In genomic region chr9:119257592-119257991, GRCh38 we compare ENCODE assay signal across 9 cellular contexts.
"Had no signal": no experiment of that assay in that cellular context is flagged by ENCODE, and none has a peak within 500 bp of the region (broad histone marks: within the 10 kb centered on the region; RNA-seq: fewer than 3 reads in every experiment).

No MANE protein-coding gene starts in this region.

- H3K4me2 ChIP-seq: GM23338 had no signal

- H3K27ac Mint-ChIP-seq: GM23338, HFFc6 had no signal

- H2AFZ ChIP-seq: GM23338 had no signal

- FAIRE-seq: HTR-8/SVneo, K562 had no signal

- H3K9me3 ChIP-seq: HAP-1 had no signal

- DNase-seq: H7, HFFc6, IMR-90, KG1 had no signal

- H3K4me3 Mint-ChIP-seq: GM23338, HFFc6 had no signal

- H3K4me1 ChIP-seq: HAP-1 had no signal

- H3K36me3 ChIP-seq: HAP-1 had no signal

- ATAC-seq: GM23338, HCT116, K562 had no signal

- H3K4me3 ChIP-seq: GM23338, HAP-1, K562 had no signal

- H3K9me3 Mint-ChIP-seq: GM23338 had no signal
